In genomic region chr12:78864483-78865296, GRCh38 we compare ENCODE assay signal across 9 cellular contexts. TPM values are rescaled to one million over a fixed set of nuclear protein-coding genes. Genes with fewer than 3 reads are reported as not detected.
DNase-seq lines count a peak whose midpoint lies in the region; ATAC-seq and TF ChIP-seq lines count a peak whose summit lies in the region.
"Had no signal": no experiment of that assay in that cellular context is flagged by ENCODE, and none has a peak within 500 bp of the region (broad histone marks: within the 10 kb centered on the region; RNA-seq: fewer than 3 reads in every experiment).

Gene SYT1 (plus strand): TSS chr12:78864774.

- H3K4me3 ChIP-seq in breast epithelium, result peak within 1 kb of the TSS; percentile 37 to 74 (median 61)
- peak within 1 kb of the TSS; percentile 81 for H3K4me3 ChIP-seq in iPS-18c (ENCODE audit: insufficient read depth, low read depth, low read length)
- peak within 1 kb of the TSS; percentile 49 to 61 (median 59) for H3K4me3 ChIP-seq in skeletal muscle tissue (ENCODE audit: low read length in 3 of 3)

- H3K9ac ChIP-seq in skeletal muscle tissue (ENCODE audit: low read depth in 1 of 3, low read length in 3 of 3), result no peak within 1 kb of the TSS

- DNase-seq in EH (ENCODE audit: low read depth), result peak; percentile 74
- peak; percentile 96 for DNase-seq in NCI-H2171 (lab: John Stamatoyannopoulos, UW)
- DNase-seq in breast epithelium (ENCODE audit: low spot score in 2 of 2), result peak in 1 of 2 donors; percentile 57
- no peak for DNase-seq in GM19240 (ENCODE audit: insufficient read length, low spot score)

- H3K27ac ChIP-seq in breast epithelium (peak within 1 kb of the TSS; percentile 21 to 77), skeletal muscle tissue (ENCODE audit: low read depth, low read length) (no peak within 1 kb of the TSS)

- TF ChIP-seq POLR2A in breast epithelium (IDR thresholded peaks at IDR 0.05), result no peak

- TF ChIP-seq CTCF in breast epithelium (IDR thresholded peaks at IDR 0.05), result no peak

- intact Hi-C loops in breast epithelium (cut with DNase I; ENCODE audit: low total_unique reads), result no loop called here

- H3K27me3 ChIP-seq in breast epithelium, result no peaks in the 10 kb centered on the region
- H3K27me3 ChIP-seq in skeletal muscle tissue (ENCODE audit: control insufficient read depth in 3 of 3, insufficient read depth in 3 of 3, low read length in 3 of 3), result peaks cover 5 to 28% (median 13%) of the 10 kb centered on the region in 3 donors

- H3K4me1 ChIP-seq in breast epithelium (no peaks in the 10 kb centered on the region), skeletal muscle tissue (ENCODE audit: control insufficient read depth in 3 of 3, insufficient read depth in 3 of 3, low read length in 3 of 3) (peaks cover 2 to 10% (median 3%) of the 10 kb centered on the region in 3 donors)

- H3K36me3 ChIP-seq in breast epithelium, result no peaks in the 10 kb centered on the region
- no peaks in the 10 kb centered on the region for H3K36me3 ChIP-seq in skeletal muscle tissue (ENCODE audit: control insufficient read depth in 3 of 3, insufficient read depth in 3 of 3, low read length in 3 of 3)

- ATAC-seq in HG02588 (IDR thresholded peaks at IDR 0.05; ENCODE audit: unreplicated experiment) (peak; percentile 41), HG03025 (IDR thresholded peaks at IDR 0.05; ENCODE audit: low FRiP score, unreplicated experiment) (no peak)

- no peaks in the 10 kb centered on the region for H3K9me3 ChIP-seq in breast epithelium
- no peaks in the 10 kb centered on the region for H3K9me3 ChIP-seq in iPS-18c (ENCODE audit: control insufficient read depth, insufficient read depth, low read length)
- H3K9me3 ChIP-seq in skeletal muscle tissue (ENCODE audit: control insufficient read depth in 3 of 3, low read length in 3 of 3), result no peaks in the 10 kb centered on the region

RNA-seq across cellular contexts. Expression of gene SYT1, which starts in this region (rescaled TPM):
- total RNA-seq in breast epithelium (1 to 10 TPM; 1.1 to 2.3 (median 1.6) TPM), skeletal muscle tissue (2.1 TPM)
- total RNA-seq: T-helper 1 cell treated with Interleukin-12 subunit alpha and Interleukin-12 subunit beta and Interleukin-4 antibody, amounts not matched to agents 30 ng/mL and 1 ng/mL, for 36 hours had no signal
